ENCODE assay signal across 14 cellular contexts in genomic region chr17:59748591-59748990, GRCh38. TPM values are rescaled to one million over a fixed set of nuclear protein-coding genes. Genes with fewer than 3 reads are reported as not detected.
DNase-seq lines count a peak whose midpoint lies in the region; ATAC-seq and TF ChIP-seq lines count a peak whose summit lies in the region.
"Had no signal": no experiment of that assay in that cellular context is flagged by ENCODE, and none has a peak within 500 bp of the region (broad histone marks: within the 10 kb centered on the region; RNA-seq: fewer than 3 reads in every experiment).

No MANE protein-coding gene starts in this region.

- no TSS peak for BruUV-seq in mammary epithelial cell (replicated peaks; lab: Mats Ljungman, UMichigan)

- 96 to 100% methylated on average over 1 of the region's 1 CpG for WGBS in heart right ventricle, 2 donors
- WGBS in mammary epithelial cell (ENCODE audit: low coverage, missing lambda C conversion rate): 100% methylated on average over 1 of the region's 1 CpG

- H3K4me2 ChIP-seq in DOHH2 (ENCODE audit: low read length): peak overlapping the region; percentile 81
- H3K4me2 ChIP-seq in Karpas-422 (ENCODE audit: low read depth, low read length, poor library complexity, severe bottlenecking): no peak overlapping the region
- no peak overlapping the region for H3K4me2 ChIP-seq in mammary epithelial cell (ENCODE audit: insufficient read depth, low read depth, low read length)
- H3K4me2 ChIP-seq: BLaER1 had no signal

- H3K4me1 ChIP-seq in DOHH2 (ENCODE audit: control insufficient read depth, low read length) (peaks cover 71% of the 10 kb centered on the region), Karpas-422 (ENCODE audit: low read length) (peaks cover 46% of the 10 kb centered on the region), heart right ventricle (peaks cover 0 to 27% (median 0%) of the 10 kb centered on the region in 9 donors), mammary epithelial cell (ENCODE audit: insufficient read depth, low read length) (no peaks in the 10 kb centered on the region)
- H3K4me1 ChIP-seq: BLaER1 had no signal

- H3K27ac ChIP-seq in DOHH2 (ENCODE audit: low read depth, low read length): peak overlapping the region; percentile 98
- 0 out of 2 replicates have a peak overlapping the region, but pooled peaks have one; percentile 8 for H3K27ac ChIP-seq in Karpas-422 (ENCODE audit: low read length)
- H3K27ac ChIP-seq in VCaP: peak overlapping the region; percentile 90; the same call in 1 of the 2 replicates
- no peak overlapping the region for H3K27ac ChIP-seq in heart right ventricle
- H3K27ac ChIP-seq in mammary epithelial cell (ENCODE audit: insufficient read depth, low read depth, low read length): no peak overlapping the region
- H3K27ac ChIP-seq: BLaER1, HL-60 had no signal

- no peak for ATAC-seq in heart right ventricle

- H3K9ac ChIP-seq in Karpas-422 (ENCODE audit: low read length) (no peak overlapping the region), mammary epithelial cell (ENCODE audit: insufficient read depth, low read length) (no peak overlapping the region)
- H3K9ac ChIP-seq: BLaER1 had no signal

- H4K20me1 ChIP-seq in DOHH2 (ENCODE audit: control insufficient read depth, insufficient read depth, low read depth, low read length): no peaks in the 10 kb centered on the region
- no peaks in the 10 kb centered on the region for H4K20me1 ChIP-seq in Karpas-422 (ENCODE audit: insufficient read depth, low read depth, low read length)
- no peaks in the 10 kb centered on the region for H4K20me1 ChIP-seq in mammary epithelial cell (ENCODE audit: insufficient read depth, low read length)
- H4K20me1 ChIP-seq: BLaER1 had no signal

- no peaks in the 10 kb centered on the region for H3K9me3 ChIP-seq in DOHH2 (ENCODE audit: control insufficient read depth, insufficient read depth, low read length)
- H3K9me3 ChIP-seq in Karpas-422 (ENCODE audit: low read length): no peaks in the 10 kb centered on the region
- H3K9me3 ChIP-seq in heart right ventricle: peaks cover 0 to 6% (median 0%) of the 10 kb centered on the region in 11 donors
- no peaks in the 10 kb centered on the region for H3K9me3 ChIP-seq in mammary epithelial cell (replicated peaks; ENCODE audit: insufficient read depth, low read length)
- H3K9me3 ChIP-seq: HAP-1 had no signal

- in situ Hi-C loops in mammary epithelial cell (cut with MboI; ENCODE audit: low sequenced_read_pairs in 2 of 2): loop anchor here (25.0 kb wide), 2 partner anchors 289 to 314 kb away; no protein-coding TSS in a partner anchor

- intact Hi-C loops in heart right ventricle (cut with DNase I): loop anchor here in 2 of 10 donors (10.0 kb wide), 2 partner anchors 286 to 306 kb away; no protein-coding TSS in a partner anchor
- intact Hi-C loops in mammary epithelial cell (cut with micrococcal nuclease): loop anchor here (5.0 kb wide), 1 partner anchor 436 kb away; no protein-coding TSS in a partner anchor

- H3K4me3 ChIP-seq in DOHH2 (ENCODE audit: low read length): peak overlapping the region; percentile 49
- no peak overlapping the region for H3K4me3 ChIP-seq in Karpas-422 (ENCODE audit: low read length)
- no peak overlapping the region for H3K4me3 ChIP-seq in heart right ventricle
- H3K4me3 ChIP-seq in mammary epithelial cell (replicated peaks in 1 of 3; ENCODE audit: insufficient read depth in 1 of 3, low read depth in 2 of 3, low read length in 3 of 3): no peak overlapping the region
- H3K4me3 ChIP-seq: BLaER1, HAP-1 had no signal

- H3K36me3 ChIP-seq in DOHH2 (ENCODE audit: control insufficient read depth, low read length) (no peaks in the 10 kb centered on the region), Karpas-422 (ENCODE audit: insufficient read depth, low read length) (no peaks in the 10 kb centered on the region), heart right ventricle (peaks cover 0 to 22% (median 0%) of the 10 kb centered on the region in 9 donors), mammary epithelial cell (ENCODE audit: insufficient read depth, low read length) (no peaks in the 10 kb centered on the region)
- H3K36me3 ChIP-seq: HAP-1 had no signal

- H3F3A ChIP-seq in DOHH2 (ENCODE audit: control insufficient read depth, insufficient read depth): peaks cover 55% of the 10 kb centered on the region

- H3K79me2 ChIP-seq in DOHH2 (ENCODE audit: control insufficient read depth, low read length) (no peaks in the 10 kb centered on the region), Karpas-422 (ENCODE audit: low read length) (0 out of 2 replicates have a peak, but pooled peaks cover 2% of the 10 kb centered on the region), mammary epithelial cell (ENCODE audit: insufficient read depth, low read length) (no peaks in the 10 kb centered on the region)

- TF ChIP-seq POLR2A in erythroblast (IDR thresholded peaks at IDR 0.05; ENCODE audit: low read length): no peak

- H3K9me2 ChIP-seq in DOHH2 (replicated peaks; ENCODE audit: control insufficient read depth, low read length) (no peaks in the 10 kb centered on the region), Karpas-422 (replicated peaks; ENCODE audit: insufficient read depth, low read length) (no peaks in the 10 kb centered on the region)

- CTCF ChIA-PET in mammary epithelial cell (lab: Charles Lee; ENCODE audit: low non-redundant PET): no interaction called here

- H3K27me3 ChIP-seq in DOHH2 (ENCODE audit: control insufficient read depth, low read length) (no peaks in the 10 kb centered on the region), Karpas-422 (ENCODE audit: low read length) (no peaks in the 10 kb centered on the region), heart right ventricle (no peaks in the 10 kb centered on the region), mammary epithelial cell (ENCODE audit: insufficient read depth, low read length) (no peaks in the 10 kb centered on the region)
- H3K27me3 ChIP-seq: BLaER1 had no signal

- TF ChIP-seq CTCF in DOHH2 (IDR thresholded peaks at IDR 0.05; ENCODE audit: low read depth, low read length, poor library complexity, severe bottlenecking) (no peak), VCaP (conservative IDR thresholded peaks at IDR 0.05) (no peak), heart right ventricle (IDR thresholded peaks at IDR 0.05) (no peak), mammary epithelial cell (conservative IDR thresholded peaks at IDR 0.05 in 1 of 2, IDR thresholded peaks at IDR 0.05 in 1 of 2; ENCODE audit: extremely low read depth in 1 of 2, insufficient read depth in 1 of 2, low read depth in 1 of 2, low read length in 2 of 2) (no peak)

- H2AFZ ChIP-seq in Karpas-422 (ENCODE audit: low read length): no peak overlapping the region
- no peak overlapping the region for H2AFZ ChIP-seq in mammary epithelial cell (ENCODE audit: low read depth, low read length)

- DNase-seq in Karpas-422: no peak
- no peak for DNase-seq in erythroblast (lab: John Stamatoyannopoulos, UW)
- no peak for DNase-seq in heart right ventricle
- DNase-seq in mammary epithelial cell: no peak
- DNase-seq: CD4-positive, alpha-beta memory T cell; DMS153; DMS79; GF-D8; KG1 had no signal

- dilution Hi-C loops in mammary epithelial cell (cut with HindIII; ENCODE audit: low sequenced_read_pairs): loop anchor here (25.0 kb wide), 1 partner anchor 289 kb away; no protein-coding TSS in a partner anchor

RNA-seq across cellular contexts. Expression of gene VMP1, which starts 41.1 kb away (rescaled TPM):
- 34.3 and 69.4 TPM in 2 replicates for total RNA-seq in Karpas-422 (2014; rRNA removed; shearing (Covaris generic); ENCODE audit: low replicate concordance)
- total RNA-seq in heart right ventricle (10 to 100 TPM; 41.3 to 98.9 (median 51.6) TPM), mammary epithelial cell (100 to 1,000 TPM; 177 to 211 TPM)
- polyA plus RNA-seq in heart right ventricle (10 to 100 TPM; 20.5 to 38.1 TPM), mammary epithelial cell (44.4 TPM)
- polyA minus RNA-seq in mammary epithelial cell: 106 TPM

RNA-seq across cellular contexts. Expression of gene PTRH2, which starts 41.4 kb away (rescaled TPM):
- 48.0 and 51.6 TPM in 2 replicates for total RNA-seq in Karpas-422 (2014; rRNA removed; shearing (Covaris generic); ENCODE audit: low replicate concordance)
- total RNA-seq in heart right ventricle: 10 to 100 TPM in 3 of 10 donors, 1 to 10 TPM in 7; 7.5 to 13.8 (median 9.1) TPM
- 10 to 100 TPM; 21.7 to 23.6 TPM for polyA plus RNA-seq in heart right ventricle
- 10 to 100 TPM; 23.0 to 37.4 TPM for total RNA-seq in mammary epithelial cell
- 76.2 TPM for polyA plus RNA-seq in mammary epithelial cell
- polyA minus RNA-seq in mammary epithelial cell: 3.1 TPM

Comparison
In these comparisons a context has a peak if more than half of its experiments do, and no peak if none do; other contexts are left out.
1. H3K27ac ChIP-seq: peak in DOHH2 (single experiment), Karpas-422 (single experiment) and VCaP (single experiment); none in heart right ventricle (0 of 10) and mammary epithelial cell (single experiment).